ENCODE assay signal across 8 cellular contexts in genomic region chr4:16264798-16265197, GRCh38.
DNase-seq lines count a peak whose midpoint lies in the region; ATAC-seq, FAIRE-seq and TF ChIP-seq lines count a peak whose summit lies in the region.

No MANE protein-coding gene starts in this region.

- peak; percentile 46 for DNase-seq in AG08396 (ENCODE audit: low spot score)
- peak; percentile 25 for DNase-seq in HPDE6-E6E7 (ENCODE audit: extremely low spot score)
- DNase-seq in RCC 7860 (ENCODE audit: low spot score): peak; percentile 36
- peak; percentile 35 to 67 for DNase-seq in erythroblast (lab: John Stamatoyannopoulos, UW)
- no peak for DNase-seq in nephron progenitor cell
- no peak for DNase-seq in stimulated activated CD8-positive, alpha-beta memory T cell treated with anti-CD3 and anti-CD28 coated beads, Interleukin-4, amount 100 ng/mL, for 48 hours

- H3K9me3 Mint-ChIP-seq in nephron progenitor cell: no peaks in the 10 kb centered on the region

- H3K4me3 Mint-ChIP-seq in nephron progenitor cell: no peak overlapping the region

- H3K4me1 Mint-ChIP-seq in nephron progenitor cell: peaks cover 7% of the 10 kb centered on the region

- FAIRE-seq in RCC 7860 (lab: Jason Lieb, UNC): peak; percentile 79

- TF ChIP-seq CTCF in GM12875 (IDR thresholded peaks at IDR 0.05; ENCODE audit: borderline replicate concordance, insufficient read depth, low read depth, low read length) (peak; percentile 25; the same call in 1 of the 2 replicates), nephron progenitor cell (IDR thresholded peaks at IDR 0.05) (peak; percentile 31)

- no peak overlapping the region for H3K27ac Mint-ChIP-seq in nephron progenitor cell

- H3K4me3 ChIP-seq in GM12875 (ENCODE audit: low read depth, low read length): no peak overlapping the region

- no peak for TF ChIP-seq POLR2A in erythroblast (IDR thresholded peaks at IDR 0.05; ENCODE audit: low read length)

- no peak for ATAC-seq in GM18861 (IDR thresholded peaks at IDR 0.05; ENCODE audit: unreplicated experiment)

- H3K27me3 Mint-ChIP-seq in nephron progenitor cell (ENCODE audit: low read depth, poor library complexity): no peaks in the 10 kb centered on the region

- H3K36me3 Mint-ChIP-seq in nephron progenitor cell (ENCODE audit: low read depth): peaks cover 18% of the 10 kb centered on the region

Comparison
In these comparisons a context has a peak if more than half of its experiments do, and no peak if none do; other contexts are left out.
1. DNase-seq: peak in AG08396 (single experiment), HPDE6-E6E7 (single experiment), RCC 7860 (single experiment) and erythroblast (2 of 2); none in nephron progenitor cell (single experiment) and stimulated activated CD8-positive, alpha-beta memory T cell treated with anti-CD3 and anti-CD28 coated beads, Interleukin-4, amount 100 ng/mL, for 48 hours (single experiment).